6 cellular contexts compared by ENCODE assay signal in genomic region chr18:36897253-36897652, GRCh38.
"Had no signal": no experiment of that assay in that cellular context is flagged by ENCODE, and none has a peak within 500 bp of the region (broad histone marks: within the 10 kb centered on the region; RNA-seq: fewer than 3 reads in every experiment).

No MANE protein-coding gene starts in this region.

- FAIRE-seq: HepG2, HTR-8/SVneo had no signal

- H3K27ac ChIP-seq: HL-60 had no signal

- ATAC-seq: HepG2 had no signal

- DNase-seq: IMR-90, KBM-7, KG1 had no signal
